11 cellular contexts compared by ENCODE assay signal in the genomic region with DNA sequence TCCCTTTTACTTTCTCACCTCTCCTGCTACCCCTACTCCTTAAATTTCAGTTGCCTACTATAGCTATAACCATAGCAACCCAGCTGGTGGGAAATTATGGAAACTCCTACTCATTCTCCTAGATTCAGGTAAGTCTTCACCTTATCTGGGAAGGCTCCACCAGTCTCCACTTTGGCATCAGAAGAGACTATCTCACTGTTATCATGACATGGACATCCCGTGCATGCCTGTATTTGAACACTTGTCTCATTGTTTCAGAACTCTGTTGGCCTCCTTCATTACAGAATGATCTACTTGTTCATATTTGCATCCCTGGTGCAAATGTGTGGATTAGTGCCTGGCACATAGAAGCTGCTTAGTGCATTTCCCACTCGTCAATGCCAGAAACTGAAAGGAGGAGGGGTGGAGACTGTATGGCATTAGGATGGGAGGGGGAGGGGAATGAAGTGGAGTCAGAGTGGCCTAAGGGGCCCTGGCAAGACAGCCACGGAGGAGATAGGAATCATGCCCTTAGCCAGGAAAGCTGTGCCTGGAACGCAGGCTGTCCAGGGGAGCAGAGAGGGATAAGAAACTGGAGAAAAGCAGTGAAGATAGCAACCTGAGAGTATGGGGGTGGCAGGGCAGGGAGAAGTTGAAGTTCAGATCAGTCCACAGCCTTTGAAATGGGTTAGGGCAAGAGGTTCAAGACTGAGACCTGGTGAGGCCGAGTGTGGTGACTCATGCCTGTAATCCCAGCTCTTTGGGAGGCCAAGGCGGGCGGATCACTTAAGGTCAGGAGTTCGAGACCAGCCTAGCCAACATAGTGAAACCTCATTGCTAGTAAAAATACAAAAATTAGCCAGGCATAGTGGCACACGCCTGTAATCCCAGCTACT. TPM values are rescaled to one million over a fixed set of nuclear protein-coding genes. Genes with fewer than 3 reads are reported as not detected.
A peak's percentile ranks its signal among the peaks of the same experiment; 100 is the strongest.
DNase-seq lines count a peak whose midpoint lies in the region; ATAC-seq, FAIRE-seq and TF ChIP-seq lines count a peak whose summit lies in the region.
"Had no signal": no experiment of that assay in that cellular context is flagged by ENCODE, and none has a peak within 500 bp of the region (broad histone marks: within the 10 kb centered on the region; RNA-seq: fewer than 3 reads in every experiment).

No MANE protein-coding gene starts in this region.

- H3K4me1 Mint-ChIP-seq in stimulated activated naive CD8-positive, alpha-beta T cell treated with anti-CD3 and anti-CD28 coated beads, Interleukin-15, amount 100 ng/mL, for 72 hours: peaks cover 18% of the 10 kb centered on the region
- peaks cover 18% of the 10 kb centered on the region for H3K4me1 Mint-ChIP-seq in activated CD8-positive, alpha-beta memory T cell treated with anti-CD3 and anti-CD28 coated beads, Interleukin-2, amount 10 ng/mL, durations not matched to agents 7 days and 5 days

- H3K27ac Mint-ChIP-seq in stimulated activated naive CD8-positive, alpha-beta T cell treated with anti-CD3 and anti-CD28 coated beads, Interleukin-15, amount 100 ng/mL, for 72 hours: peak overlapping the region in 1 of 2 donors; percentile 15
- H3K27ac Mint-ChIP-seq in activated CD8-positive, alpha-beta memory T cell treated with anti-CD3 and anti-CD28 coated beads, Interleukin-2, amount 10 ng/mL, durations not matched to agents 7 days and 5 days: no peak overlapping the region
- H3K27ac Mint-ChIP-seq: activated T-helper 1 cell treated with anti-CD3 and anti-CD28 coated beads, Interleukin-12 subunit alpha, Interleukin-12 subunit beta, Interleukin-2, Interleukin-4 antibody, amounts not matched to agents 30 ng/mL and 10 ng/mL and 1 ng/mL, durations not matched to agents 14 hours and 24 hours and 36 hours had no signal

- H3K9me3 Mint-ChIP-seq in stimulated activated naive CD8-positive, alpha-beta T cell treated with anti-CD3 and anti-CD28 coated beads, Interleukin-15, amount 100 ng/mL, for 72 hours: no peaks in the 10 kb centered on the region
- no peaks in the 10 kb centered on the region for H3K9me3 Mint-ChIP-seq in activated CD8-positive, alpha-beta memory T cell treated with anti-CD3 and anti-CD28 coated beads, Interleukin-2, amount 10 ng/mL, durations not matched to agents 7 days and 5 days (ENCODE audit: low read depth)
- H3K9me3 Mint-ChIP-seq: activated T-helper 1 cell treated with anti-CD3 and anti-CD28 coated beads, Interleukin-12 subunit alpha, Interleukin-12 subunit beta, Interleukin-2, Interleukin-4 antibody, amounts not matched to agents 30 ng/mL and 10 ng/mL and 1 ng/mL, durations not matched to agents 14 hours and 24 hours and 36 hours had no signal

- H3K4me3 Mint-ChIP-seq in stimulated activated naive CD8-positive, alpha-beta T cell treated with anti-CD3 and anti-CD28 coated beads, Interleukin-15, amount 100 ng/mL, for 72 hours: peak overlapping the region; percentile 15 to 49
- no peak overlapping the region for H3K4me3 Mint-ChIP-seq in activated CD8-positive, alpha-beta memory T cell treated with anti-CD3 and anti-CD28 coated beads, Interleukin-2, amount 10 ng/mL, durations not matched to agents 7 days and 5 days

- CTCF ChIA-PET in RWPE1 (lab: Yijun Ruan, JAX): interaction anchor here (0.5 to 1.6 kb wide), 19 partner anchors 9 to 177 kb away, joined by 3 to 8 read pairs (median 4); no protein-coding TSS in a partner anchor
- CTCF ChIA-PET in activated CD8-positive, alpha-beta memory T cell treated with anti-CD3 and anti-CD28 coated beads, Interleukin-2, amount 10 ng/mL, durations not matched to agents 7 days and 5 days (lab: Charles Lee): interaction anchor here (0.6 to 3.1 kb wide), 25 partner anchors 10 to 495 kb away, joined by 3 to 20 read pairs (median 4); partner anchors contain the start of genes ABTB2 and CAPRIN1

- DNase-seq in stimulated activated naive CD8-positive, alpha-beta T cell treated with anti-CD3 and anti-CD28 coated beads, Interleukin-15, amount 100 ng/mL, for 72 hours: no peak
- DNase-seq in stimulated activated naive CD8-positive, alpha-beta T cell treated with anti-CD3 and anti-CD28 coated beads, Interleukin-15, Interleukin-2, amounts not matched to agents 100 U/mL and 50 U/mL, for 24 hours: no peak
- DNase-seq in SK-N-DZ (ENCODE audit: low spot score) (peak; percentile 8), globus pallidus (ENCODE audit: low spot score) (peak; percentile 67), RWPE1 (ENCODE audit: low spot score) (no peak), RCC 7860 (ENCODE audit: low spot score) (no peak)
- DNase-seq in activated CD8-positive, alpha-beta memory T cell treated with anti-CD3 and anti-CD28 coated beads, Interleukin-2, amount 10 ng/mL, durations not matched to agents 7 days and 5 days: no peak

- no peaks in the 10 kb centered on the region for H3K36me3 Mint-ChIP-seq in activated CD8-positive, alpha-beta memory T cell treated with anti-CD3 and anti-CD28 coated beads, Interleukin-2, amount 10 ng/mL, durations not matched to agents 7 days and 5 days

- no peak for ATAC-seq in stimulated activated naive CD8-positive, alpha-beta T cell treated with anti-CD3 and anti-CD28 coated beads, Interleukin-15, amount 100 ng/mL, for 72 hours
- no peak for ATAC-seq in stimulated activated naive CD8-positive, alpha-beta T cell treated with anti-CD3 and anti-CD28 coated beads, Interleukin-15, Interleukin-2, amounts not matched to agents 100 U/mL and 50 U/mL, for 24 hours
- ATAC-seq in activated CD8-positive, alpha-beta memory T cell treated with anti-CD3 and anti-CD28 coated beads, Interleukin-2, amount 10 ng/mL, durations not matched to agents 7 days and 5 days: no peak
- no peak for ATAC-seq in HG02884 (IDR thresholded peaks at IDR 0.05; ENCODE audit: unreplicated experiment)

- peaks cover 24% of the 10 kb centered on the region for H3K27me3 Mint-ChIP-seq in stimulated activated naive CD8-positive, alpha-beta T cell treated with anti-CD3 and anti-CD28 coated beads, Interleukin-15, amount 100 ng/mL, for 72 hours
- H3K27me3 Mint-ChIP-seq in activated CD8-positive, alpha-beta memory T cell treated with anti-CD3 and anti-CD28 coated beads, Interleukin-2, amount 10 ng/mL, durations not matched to agents 7 days and 5 days: peaks cover 52% of the 10 kb centered on the region

- FAIRE-seq in RCC 7860 (lab: Jason Lieb, UNC): no peak

- no peak overlapping the region for H3K27ac ChIP-seq in RWPE1
- H3K27ac ChIP-seq: left ventricle myocardium inferior, right atrium auricular region had no signal

- TF ChIP-seq CTCF in RWPE1 (conservative IDR thresholded peaks at IDR 0.05; ENCODE audit: low read depth): no peak

- POLR2A ChIA-PET in RWPE1 (lab: Yijun Ruan, JAX; ENCODE audit: low non-redundant PET): no interaction called here

RNA-seq across cellular contexts. Expression of gene CAPRIN1, which starts 53.8 kb away (rescaled TPM):
- 153 and 161 TPM in 2 replicates for polyA plus RNA-seq in SK-N-DZ (2014; cell fraction: cytosol; rRNA removed)
- polyA plus RNA-seq in SK-N-DZ (2014; cell fraction: nucleus; rRNA removed): 102 and 145 TPM in 2 replicates
- total RNA-seq in activated CD8-positive, alpha-beta memory T cell treated with anti-CD3 and anti-CD28 coated beads, Interleukin-2, amount 10 ng/mL, durations not matched to agents 7 days and 5 days: 100 to 1,000 TPM; 227 to 267 TPM

Comparison
In these comparisons a context has a peak if more than half of its experiments do, and no peak if none do; other contexts are left out.
1. DNase-seq: peak in SK-N-DZ (single experiment) and globus pallidus (single experiment); none in stimulated activated naive CD8-positive, alpha-beta T cell treated with anti-CD3 and anti-CD28 coated beads, Interleukin-15, amount 100 ng/mL, for 72 hours (0 of 2), stimulated activated naive CD8-positive, alpha-beta T cell treated with anti-CD3 and anti-CD28 coated beads, Interleukin-15, Interleukin-2, amounts not matched to agents 100 U/mL and 50 U/mL, for 24 hours (single experiment), RWPE1 (single experiment), activated CD8-positive, alpha-beta memory T cell treated with anti-CD3 and anti-CD28 coated beads, Interleukin-2, amount 10 ng/mL, durations not matched to agents 7 days and 5 days (single experiment) and RCC 7860 (single experiment).